10 cellular contexts compared by ENCODE assay signal in genomic region chr1:16978589-16979474, GRCh38. TPM values are rescaled to one million over a fixed set of nuclear protein-coding genes. Genes with fewer than 3 reads are reported as not detected.
A peak's percentile ranks its signal among the peaks of the same experiment; 100 is the strongest.
DNase-seq lines count a peak whose midpoint lies in the region; TF ChIP-seq lines count a peak whose summit lies in the region.
"Had no signal": no experiment of that assay in that cellular context is flagged by ENCODE, and none has a peak within 500 bp of the region (broad histone marks: within the 10 kb centered on the region; RNA-seq: fewer than 3 reads in every experiment).

No MANE protein-coding gene starts in this region.

- peaks cover 6% of the 10 kb centered on the region for H3K27me3 Mint-ChIP-seq in neural progenitor cell (ENCODE audit: insufficient read depth, low read depth)

- H3K36me3 Mint-ChIP-seq in neural progenitor cell = peaks cover 6% of the 10 kb centered on the region

- H3K4me3 Mint-ChIP-seq in neural progenitor cell = peak overlapping the region; percentile 89
- H3K4me3 Mint-ChIP-seq: activated CD4-positive, alpha-beta T cell treated with anti-CD3 and anti-CD28 coated beads, Interleukin-2, amount 10 ng/mL, durations not matched to agents 24 days and 14 days had no signal

- no peak overlapping the region for H2AFZ ChIP-seq in neural progenitor cell (replicated peaks)

- H3K4me1 Mint-ChIP-seq in neural progenitor cell = peaks cover 49% of the 10 kb centered on the region

- CTCF ChIA-PET in AG04450 (lab: Charles Lee) (interaction anchor here (1.5 to 2.5 kb wide), 2 partner anchors 18 to 27 kb away, joined by 5 to 9 read pairs; no protein-coding TSS in a partner anchor), RWPE1 (lab: Yijun Ruan, JAX) (interaction anchor here (0.5 to 1.5 kb wide), 2 partner anchors 21 to 27 kb away, joined by 3 to 4 read pairs; no protein-coding TSS in a partner anchor)

- no peak for TF ChIP-seq CTCF in AG04450 (IDR thresholded peaks at IDR 0.05; ENCODE audit: low read depth, low read length)
- TF ChIP-seq CTCF in RWPE1 (conservative IDR thresholded peaks at IDR 0.05; ENCODE audit: low read depth) = no peak
- no peak for TF ChIP-seq CTCF in fibroblast of mammary gland (conservative IDR thresholded peaks at IDR 0.05; ENCODE audit: control insufficient read depth, insufficient read depth, low read depth, low read length)
- no peak for TF ChIP-seq CTCF in neural progenitor cell (IDR thresholded peaks at IDR 0.05)

- peaks cover 46% of the 10 kb centered on the region for H3K79me2 ChIP-seq in neural progenitor cell (ENCODE audit: low read depth)

- POLR2A ChIA-PET in AG04450 (lab: Yijun Ruan, JAX) = interaction anchor here (0.9 to 2.8 kb wide), 3 partner anchors 12 to 25 kb away, joined by 3 to 12 read pairs (median 4); no protein-coding TSS in a partner anchor
- POLR2A ChIA-PET in RWPE1 (lab: Yijun Ruan, JAX; ENCODE audit: low non-redundant PET) = no interaction called here

- H3K27ac Mint-ChIP-seq in neural progenitor cell = no peak overlapping the region
- H3K27ac Mint-ChIP-seq: activated CD4-positive, alpha-beta T cell treated with anti-CD3 and anti-CD28 coated beads, Interleukin-2, amount 10 ng/mL, durations not matched to agents 24 days and 14 days had no signal

- H3K9me3 ChIP-seq in AG04450 (ENCODE audit: control insufficient read depth, insufficient read depth, low read length) (no peaks in the 10 kb centered on the region; the same call in 1 of the 2 replicates), neural progenitor cell (ENCODE audit: low read depth) (no peaks in the 10 kb centered on the region)
- H3K9me3 ChIP-seq: gastrocnemius medialis had no signal

- H3K4me2 ChIP-seq in neural progenitor cell = peak overlapping the region; percentile 98

- H3K27me3 ChIP-seq in AG04450 (ENCODE audit: control insufficient read depth, insufficient read depth, low read length) (no peaks in the 10 kb centered on the region), neural progenitor cell (no peaks in the 10 kb centered on the region)

- H3K4me3 ChIP-seq in AG04450 (ENCODE audit: low read depth, low read length) (peak overlapping the region; percentile 72), fibroblast of mammary gland (ENCODE audit: control insufficient read depth, low read depth, low read length) (peak overlapping the region; percentile 70), neural progenitor cell (peak overlapping the region; percentile 94)

- peak overlapping the region; percentile 75 for H3K9ac ChIP-seq in neural progenitor cell

- H3K27ac ChIP-seq in AG04450 (ENCODE audit: low read depth, low read length) = peak overlapping the region; percentile 87
- peak overlapping the region; percentile 43 for H3K27ac ChIP-seq in RWPE1
- H3K27ac ChIP-seq in neural progenitor cell = no peak overlapping the region

- no peaks in the 10 kb centered on the region for H3K36me3 ChIP-seq in neural progenitor cell
- H3K36me3 ChIP-seq: gastrocnemius medialis had no signal

- peaks cover 32% of the 10 kb centered on the region for H3K4me1 ChIP-seq in neural progenitor cell
- H3K4me1 ChIP-seq: gastrocnemius medialis had no signal

- peaks cover 47% of the 10 kb centered on the region for H4K20me1 ChIP-seq in neural progenitor cell (ENCODE audit: low read depth)

- peaks cover 19% of the 10 kb centered on the region for H3F3A ChIP-seq in neural progenitor cell (ENCODE audit: low read depth)

- no peaks in the 10 kb centered on the region for H3K9me3 Mint-ChIP-seq in neural progenitor cell
- H3K9me3 Mint-ChIP-seq: activated CD4-positive, alpha-beta T cell treated with anti-CD3 and anti-CD28 coated beads, Interleukin-2, amount 10 ng/mL, durations not matched to agents 24 days and 14 days had no signal

- DNase-seq in AG04450 (ENCODE audit: low read depth, low spot score) (peak; percentile 82), RWPE1 (ENCODE audit: low spot score) (no peak), fibroblast of mammary gland (ENCODE audit: low read depth) (peak; percentile 97), neural progenitor cell (ENCODE audit: low spot score) (peak; percentile 23), NCI-H187 treated with DMSO at 0.1 percent for 48 hours (lab: John Stamatoyannopoulos, UW) (no peak), NCI-H2227 treated with DMSO at 0.1 percent for 48 hours (lab: John Stamatoyannopoulos, UW) (no peak), middle frontal gyrus (ENCODE audit: extremely low spot score, low spot score) (no peak)
- DNase-seq in stimulated activated CD4-positive, alpha-beta T cell treated with anti-CD3 and anti-CD28 coated beads, Interleukin-4, amount 100 ng/mL, for 4 hours = no peak
- DNase-seq: activated CD4-positive, alpha-beta T cell treated with anti-CD3 and anti-CD28 coated beads, Interleukin-2, amount 10 ng/mL, durations not matched to agents 24 days and 14 days; gastrocnemius medialis had no signal

RNA-seq across cellular contexts. Expression of gene MFAP2, which starts 1.6 kb away (rescaled TPM):
- 30.9 and 43.9 TPM in 2 replicates for polyA plus RNA-seq in AG04450 (2011; rRNA removed)
- polyA minus RNA-seq in AG04450 (2011; rRNA and poly(A)+ RNA removed) = 31.1 and 59.2 TPM in 2 replicates
- 68.8 and 160 TPM in 2 replicates for total RNA-seq in neural progenitor cell (ENCODE audit: low replicate concordance)
- total RNA-seq: activated CD4-positive, alpha-beta T cell treated with anti-CD3 and anti-CD28 coated beads, Interleukin-2, amount 10 ng/mL, durations not matched to agents 24 days and 14 days had no signal

RNA-seq across cellular contexts. Expression of gene ATP13A2, which starts 32.9 kb away (rescaled TPM):
- polyA plus RNA-seq in AG04450 (2011; rRNA removed) = 5.6 and 8.8 TPM in 2 replicates
- 15.3 and 20.8 TPM in 2 replicates for polyA minus RNA-seq in AG04450 (2011; rRNA and poly(A)+ RNA removed)
- 18.8 and 46.6 TPM in 2 replicates for total RNA-seq in neural progenitor cell (ENCODE audit: low replicate concordance)

RNA-seq across cellular contexts. Expression of gene CROCC, which starts 57.1 kb away (rescaled TPM):
- polyA plus RNA-seq in AG04450 (2011; rRNA removed) = 3.9 and 4.2 TPM in 2 replicates
- 4.3 and 5.7 TPM in 2 replicates for polyA minus RNA-seq in AG04450 (2011; rRNA and poly(A)+ RNA removed)
- total RNA-seq in neural progenitor cell (ENCODE audit: low replicate concordance) = 15.2 and 76.7 TPM in 2 replicates

Comparison
In these comparisons a context has a peak if more than half of its experiments do, and no peak if none do; other contexts are left out.
1. DNase-seq: peak in AG04450 (single experiment), fibroblast of mammary gland (single experiment) and neural progenitor cell (single experiment); none in RWPE1 (single experiment), NCI-H187 treated with DMSO at 0.1 percent for 48 hours (single experiment), stimulated activated CD4-positive, alpha-beta T cell treated with anti-CD3 and anti-CD28 coated beads, Interleukin-4, amount 100 ng/mL, for 4 hours (0 of 2), NCI-H2227 treated with DMSO at 0.1 percent for 48 hours (single experiment) and middle frontal gyrus (single experiment).
2. Peak in every context shown above with its lines, with median percentiles within 50 percentile points of each other: H3K4me3 ChIP-seq.